ENCODE assay signal across 8 cellular contexts in the genomic region with DNA sequence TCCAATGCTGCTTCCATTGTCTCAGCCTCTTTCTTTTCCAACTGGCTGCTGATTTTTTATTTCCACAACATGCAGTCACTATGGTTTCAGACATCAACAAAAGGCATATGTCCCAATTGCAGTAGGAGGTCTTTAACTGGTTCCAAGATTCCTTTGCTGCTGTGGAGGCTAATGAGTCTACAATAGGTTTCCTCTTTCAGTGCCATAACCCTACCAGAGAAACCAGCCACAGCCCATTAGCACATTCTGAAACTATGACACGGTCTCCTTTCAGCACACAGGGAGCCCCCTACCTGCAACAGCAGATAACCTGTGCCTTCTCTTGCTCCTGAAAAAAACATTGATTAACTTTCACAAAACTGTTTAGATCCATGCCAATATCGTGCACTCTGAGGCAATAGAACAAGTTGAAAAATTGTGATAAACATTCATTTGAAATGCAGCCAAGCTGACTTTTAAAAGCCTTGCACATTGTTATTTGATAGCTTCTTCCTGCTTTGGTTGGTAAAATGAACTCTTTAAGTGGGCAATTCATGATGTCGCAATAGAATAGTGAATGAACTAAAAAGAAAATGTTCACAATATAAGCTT. TPM values are rescaled to one million over a fixed set of nuclear protein-coding genes. Genes with fewer than 3 reads are reported as not detected.
A peak's percentile ranks its signal among the peaks of the same experiment; 100 is the strongest.
DNase-seq lines count a peak whose midpoint lies in the region; ATAC-seq and TF ChIP-seq lines count a peak whose summit lies in the region.

No MANE protein-coding gene starts in this region.

- BruUV-seq in OCI-LY7 (replicated peaks; lab: Mats Ljungman, UMichigan): no TSS peak

- H2AFZ ChIP-seq in OCI-LY7 (ENCODE audit: low read length): no peak overlapping the region

- CTCF ChIA-PET in OCI-LY7 (lab: Charles Lee; ENCODE audit: unreplicated experiment): no interaction called here

- intact Hi-C loops in OCI-LY7 (cut with micrococcal nuclease; ENCODE audit: unreplicated experiment): no loop called here
- intact Hi-C loops in adrenal gland (cut with DNase I): no loop called here

- H3K4me3 ChIP-seq in OCI-LY7 (ENCODE audit: low read depth, low read length, poor library complexity, severe bottlenecking): no peak overlapping the region
- H3K4me3 ChIP-seq in subcutaneous abdominal adipose tissue (ENCODE audit: low read depth in 1 of 5, low read length in 5 of 5): no peak overlapping the region
- H3K4me3 ChIP-seq in adrenal gland: no peak overlapping the region

- no peaks in the 10 kb centered on the region for H3K9me2 ChIP-seq in OCI-LY7 (ENCODE audit: insufficient read depth, low read length)

- H3K4me2 ChIP-seq in OCI-LY7 (ENCODE audit: low read length): no peak overlapping the region

- TF ChIP-seq CTCF in OCI-LY7 (conservative IDR thresholded peaks at IDR 0.05; ENCODE audit: low read length) (0 out of 2 replicates have a peak, but pooled peaks have one; percentile 22), adrenal gland (IDR thresholded peaks at IDR 0.05) (no peak)

- H3K27ac ChIP-seq in OCI-LY7 (ENCODE audit: low read depth, low read length, poor library complexity, severe bottlenecking) (no peak overlapping the region), subcutaneous abdominal adipose tissue (ENCODE audit: low read depth, low read length) (peak overlapping the region; percentile 42), adrenal gland (no peak overlapping the region)

- H3K27me3 ChIP-seq in subcutaneous abdominal adipose tissue (ENCODE audit: control insufficient read depth in 5 of 5, insufficient read depth in 4 of 5, low read length in 5 of 5) (no peaks in the 10 kb centered on the region), adrenal gland (no peaks in the 10 kb centered on the region)

- POLR2A ChIA-PET in OCI-LY7 (lab: Charles Lee): interaction anchor here (0.5 to 0.7 kb wide), 2 partner anchors 113 to 235 kb away, joined by 3 to 11 read pairs; no protein-coding TSS in a partner anchor

- no peaks in the 10 kb centered on the region for H3K79me2 ChIP-seq in OCI-LY7 (ENCODE audit: insufficient read depth, low read depth, low read length)

- H3K9ac ChIP-seq in subcutaneous abdominal adipose tissue (ENCODE audit: low read length in 5 of 5): no peak overlapping the region

- H3K9me3 ChIP-seq in OCI-LY7 (ENCODE audit: low read length): no peaks in the 10 kb centered on the region
- H3K9me3 ChIP-seq in subcutaneous abdominal adipose tissue (ENCODE audit: control insufficient read depth in 5 of 5, low read length in 5 of 5): no peaks in the 10 kb centered on the region
- H3K9me3 ChIP-seq in adrenal gland (replicated peaks in 1 of 3): no peaks in the 10 kb centered on the region

- DNase-seq in NCI-H1417 (lab: John Stamatoyannopoulos, UW): peak; percentile 5 to 56 (median 49)
- no peak for DNase-seq in NCI-H1417 treated with DMSO at 0.1 percent for 48 hours (lab: John Stamatoyannopoulos, UW)
- no peak for DNase-seq in OCI-LY7 (ENCODE audit: low spot score)
- peak; percentile 52 for DNase-seq in foreskin melanocyte
- no peak for DNase-seq in NK-92 (lab: John Stamatoyannopoulos, UW; ENCODE audit: unreplicated experiment)
- DNase-seq in adrenal gland: no peak

- TF ChIP-seq POLR2A in adrenal gland (IDR thresholded peaks at IDR 0.05): no peak

- no peaks in the 10 kb centered on the region for H3K36me3 ChIP-seq in OCI-LY7 (ENCODE audit: insufficient read depth, low read length)
- no peaks in the 10 kb centered on the region for H3K36me3 ChIP-seq in subcutaneous abdominal adipose tissue (ENCODE audit: control insufficient read depth in 5 of 5, insufficient read depth in 5 of 5, low read length in 5 of 5)
- no peaks in the 10 kb centered on the region for H3K36me3 ChIP-seq in adrenal gland (replicated peaks in 1 of 2)

- WGBS in adrenal gland, 4 donors: 39 to 50% (median 41%) methylated on average over 3 of the region's 3 CpGs

- no peak for ATAC-seq in HG02970 (IDR thresholded peaks at IDR 0.05; ENCODE audit: low FRiP score, unreplicated experiment)

- H3K4me1 ChIP-seq in OCI-LY7 (ENCODE audit: insufficient read depth, low read length, poor library complexity, severe bottlenecking) (no peaks in the 10 kb centered on the region), subcutaneous abdominal adipose tissue (ENCODE audit: control insufficient read depth in 5 of 5, insufficient read depth in 5 of 5, low read length in 5 of 5) (peaks cover 9 to 18% (median 15%) of the 10 kb centered on the region in 5 donors), adrenal gland (replicated peaks in 1 of 2) (peaks cover 0 to 4% of the 10 kb centered on the region in 2 donors)

- H4K20me1 ChIP-seq in OCI-LY7 (ENCODE audit: insufficient read depth, low read length): no peaks in the 10 kb centered on the region

RNA-seq across cellular contexts. Expression of a gene that starts 32.4 kb away (rescaled TPM):
- total RNA-seq in OCI-LY7 (2014; rRNA removed; shearing (Covaris generic)): not detected in 2 replicates
- 0.29 TPM in 1 of 2 replicates, not detected in the other for total RNA-seq in OCI-LY7 (2022)
- total RNA-seq in adrenal gland: not detected
- polyA plus RNA-seq in adrenal gland: not detected

Comparison
In these comparisons a context has a peak if more than half of its experiments do, and no peak if none do; other contexts are left out.
1. DNase-seq: peak in NCI-H1417 (3 of 3) and foreskin melanocyte (single experiment); none in NCI-H1417 treated with DMSO at 0.1 percent for 48 hours (single experiment), OCI-LY7 (single experiment), NK-92 (single experiment) and adrenal gland (0 of 7).